In the genomic region with DNA sequence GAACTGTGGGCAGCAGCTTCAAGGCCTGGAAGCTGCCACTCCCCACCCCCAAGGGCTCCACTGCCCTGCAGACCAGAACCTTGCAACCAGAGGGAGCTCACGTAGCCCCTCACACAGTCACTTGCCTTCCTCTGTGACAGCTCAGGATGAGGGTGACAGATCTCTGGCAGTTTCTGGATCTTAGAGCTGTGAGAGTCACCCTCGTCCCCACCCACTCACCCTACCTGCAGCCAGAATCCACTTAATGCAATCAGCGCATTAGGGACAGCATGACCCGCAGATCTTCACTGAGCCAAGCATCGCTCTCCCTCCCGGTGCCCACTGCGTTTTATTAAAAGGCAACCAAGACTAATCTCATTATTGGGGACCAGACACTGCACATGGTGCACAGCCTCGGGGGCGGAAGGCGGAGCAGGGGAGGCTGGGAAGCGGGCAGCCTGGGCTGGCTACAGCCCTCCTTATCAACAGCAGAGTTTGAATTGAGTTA, we compare ENCODE assay signal across 13 cellular contexts. TPM values are rescaled to one million over a fixed set of nuclear protein-coding genes. Genes with fewer than 3 reads are reported as not detected.
DNase-seq lines count a peak whose midpoint lies in the region; ATAC-seq and TF ChIP-seq lines count a peak whose summit lies in the region.
"Had no signal": no experiment of that assay in that cellular context is flagged by ENCODE, and none has a peak within 500 bp of the region (broad histone marks: within the 10 kb centered on the region; RNA-seq: fewer than 3 reads in every experiment).

No MANE protein-coding gene starts in this region.

- TF ChIP-seq RAD21 in neural cell (conservative IDR thresholded peaks at IDR 0.05): no peak

- no peaks in the 10 kb centered on the region for H3K36me3 ChIP-seq in brain microvascular endothelial cell (replicated peaks)
- H3K36me3 ChIP-seq in neural cell (ENCODE audit: insufficient read depth, low read length): no peaks in the 10 kb centered on the region
- H3K36me3 ChIP-seq: tibial nerve had no signal

- H3K9me3 ChIP-seq in neural cell (ENCODE audit: low read length): no peaks in the 10 kb centered on the region
- H3K9me3 ChIP-seq: tibial nerve had no signal

- H3K27ac ChIP-seq in brain microvascular endothelial cell: no peak overlapping the region
- H3K27ac ChIP-seq in neural cell (ENCODE audit: low read length): no peak overlapping the region
- H3K27ac ChIP-seq: tibial nerve had no signal

- H3K4me3 ChIP-seq in brain microvascular endothelial cell (ENCODE audit: low read depth, low read length) (no peak overlapping the region), neural cell (ENCODE audit: low read length) (no peak overlapping the region)
- H3K4me3 ChIP-seq: tibial nerve had no signal

- H3K27me3 ChIP-seq in brain microvascular endothelial cell (replicated peaks) (no peaks in the 10 kb centered on the region), neural cell (ENCODE audit: insufficient read depth, low read depth, low read length) (no peaks in the 10 kb centered on the region)
- H3K27me3 ChIP-seq: tibial nerve had no signal

- H2AFZ ChIP-seq in neural cell (ENCODE audit: low read depth, low read length): no peak overlapping the region

- no peaks in the 10 kb centered on the region for H4K20me1 ChIP-seq in neural cell (ENCODE audit: insufficient read depth)

- H3K79me2 ChIP-seq in neural cell (replicated peaks; ENCODE audit: insufficient read depth, low read length): no peaks in the 10 kb centered on the region

- H3K9ac ChIP-seq in neural cell (ENCODE audit: low read length): no peak overlapping the region

- TF ChIP-seq CTCF in brain microvascular endothelial cell (IDR thresholded peaks at IDR 0.05; ENCODE audit: low read depth, low read length, missing control alignments): peak; percentile 51
- TF ChIP-seq CTCF in neural cell (IDR thresholded peaks at IDR 0.05; ENCODE audit: poor library complexity, severe bottlenecking): peak; percentile 32

- no peak for TF ChIP-seq EP300 in neural cell (conservative IDR thresholded peaks at IDR 0.05; ENCODE audit: poor library complexity, severe bottlenecking)

- peak; percentile 13 for DNase-seq in NCI-H2171 treated with DMSO at 0.1 percent for 48 hours (lab: John Stamatoyannopoulos, UW)
- no peak for DNase-seq in NCI-H2171 (lab: John Stamatoyannopoulos, UW)
- peak; percentile 69 to 75 for DNase-seq in Kasumi-1 (lab: John Stamatoyannopoulos, UW)
- no peak for DNase-seq in brain microvascular endothelial cell
- DNase-seq in NCI-H226: no peak
- DNase-seq: ACHN; activated CD4-positive, alpha-beta T cell treated with anti-CD3 and anti-CD28 coated beads, Interleukin-2, amount 50 U/mL, for 48 hours; left cardiac atrium; stimulated activated CD4-positive, alpha-beta T cell treated with anti-CD3 and anti-CD28 coated beads, Interleukin-1b, Interleukin-23, amount 100 ng/mL, for 48 hours had no signal

- in situ Hi-C loops in brain microvascular endothelial cell (cut with HindIII; ENCODE audit: low pct_ligation_motif_present, low sequenced_read_pairs): no loop called here

- no peaks in the 10 kb centered on the region for H3F3A ChIP-seq in neural cell (ENCODE audit: insufficient read depth, low read length, poor library complexity, severe bottlenecking)

- H3K9me2 ChIP-seq in neural cell (ENCODE audit: insufficient read depth, low read length): no peaks in the 10 kb centered on the region

- H3K4me2 ChIP-seq in neural cell (ENCODE audit: low read length): no peak overlapping the region

- ATAC-seq in HG02588 (IDR thresholded peaks at IDR 0.05; ENCODE audit: unreplicated experiment): no peak
- no peak for ATAC-seq in HG03457 (IDR thresholded peaks at IDR 0.05; ENCODE audit: unreplicated experiment)

TF ChIP-seq in neural cell, 6 proteins besides CTCF, POLR2A, EP300 and RAD21:
- TF ChIP-seq TAF1 (IDR thresholded peaks at IDR 0.05; ENCODE audit: low read depth) (no peak), SMC3 (conservative IDR thresholded peaks at IDR 0.05; ENCODE audit: poor library complexity) (peak; percentile 31)

RNA-seq across cellular contexts. Expression of gene CYB561, which starts 3.5 kb away (rescaled TPM):
- polyA plus RNA-seq in neural cell: 14.3 and 15.7 TPM in 2 replicates
- 8.3 and 9.6 TPM in 2 replicates for polyA minus RNA-seq in neural cell

RNA-seq across cellular contexts. Expression of gene ACE, which starts 34.3 kb away (rescaled TPM):
- 1.5 and 2.1 TPM in 2 replicates for polyA plus RNA-seq in neural cell
- 1.5 and 2.2 TPM in 2 replicates for polyA minus RNA-seq in neural cell

Comparison
In these comparisons a context has a peak if more than half of its experiments do, and no peak if none do; other contexts are left out.
1. DNase-seq: peak in NCI-H2171 treated with DMSO at 0.1 percent for 48 hours (single experiment) and Kasumi-1 (2 of 2); none in NCI-H2171 (single experiment), brain microvascular endothelial cell (single experiment) and NCI-H226 (single experiment).